Comparison of ENCODE assay signal across 31 cellular contexts in genomic region chr2:145914716-145915115, GRCh38.
"Had no signal": no experiment of that assay in that cellular context is flagged by ENCODE, and none has a peak within 500 bp of the region (broad histone marks: within the 10 kb centered on the region; RNA-seq: fewer than 3 reads in every experiment).

No MANE protein-coding gene starts in this region.

- H3K36me3 Mint-ChIP-seq: activated CD4-positive, alpha-beta memory T cell treated with anti-CD3 and anti-CD28 coated beads for 36 hours; activated naive CD4-positive, alpha-beta T cell treated with anti-CD3 and anti-CD28 coated beads, Interleukin-2, amount 50 U/mL, for 72 hours had no signal

- H3K9me3 Mint-ChIP-seq: activated CD4-positive, alpha-beta memory T cell treated with anti-CD3 and anti-CD28 coated beads for 36 hours; activated CD4-positive, alpha-beta T cell treated with anti-CD3 and anti-CD28 coated beads, Interleukin-2, amount 10 ng/mL, durations not matched to agents 7 days and 5 days; activated naive CD4-positive, alpha-beta T cell treated with anti-CD3 and anti-CD28 coated beads for 36 hours; activated naive CD4-positive, alpha-beta T cell treated with anti-CD3 and anti-CD28 coated beads, Interleukin-2, amount 50 U/mL, for 72 hours; activated T-cell treated with anti-CD3 and anti-CD28 coated beads, Interleukin-2, amount 50 U/mL, for 4 hours; activated T-helper 1 cell treated with anti-CD3 and anti-CD28 coated beads, Interleukin-12 subunit alpha, Interleukin-12 subunit beta, Interleukin-2, Interleukin-4 antibody, amounts not matched to agents 30 ng/mL and 10 ng/mL and 1 ng/mL, durations not matched to agents 14 hours and 24 hours and 36 hours; T-helper 1 cell treated with Interleukin-12 subunit alpha and Interleukin-12 subunit beta and Interleukin-4 antibody, amounts not matched to agents 30 μg/mL and 1 μg/mL, for 36 hours; T-helper 2 cell treated with Interferon-gamma antibody and Interleukin-4, amounts not matched to agents 5 μg/mL and 100 μg/mL, for 36 hours had no signal

- H3K9me2 ChIP-seq: SK-N-SH had no signal

- H3K4me1 ChIP-seq: adrenal gland, body of pancreas, SJCRH30 had no signal

- H3K4me3 Mint-ChIP-seq: activated CD4-positive, alpha-beta memory T cell treated with anti-CD3 and anti-CD28 coated beads for 36 hours; activated CD4-positive, alpha-beta T cell treated with anti-CD3 and anti-CD28 coated beads, Interleukin-2, amount 10 ng/mL, durations not matched to agents 7 days and 5 days; activated naive CD4-positive, alpha-beta T cell treated with anti-CD3 and anti-CD28 coated beads for 36 hours; activated T-cell treated with anti-CD3 and anti-CD28 coated beads, Interleukin-2, amount 50 U/mL, for 4 hours; activated T-helper 1 cell treated with anti-CD3 and anti-CD28 coated beads, Interleukin-12 subunit alpha, Interleukin-12 subunit beta, Interleukin-2, Interleukin-4 antibody, amounts not matched to agents 30 ng/mL and 10 ng/mL and 1 ng/mL, durations not matched to agents 14 hours and 24 hours and 36 hours; T-helper 1 cell treated with Interleukin-12 subunit alpha and Interleukin-12 subunit beta and Interleukin-4 antibody, amounts not matched to agents 30 μg/mL and 1 μg/mL, for 36 hours; T-helper 2 cell treated with Interferon-gamma antibody and Interleukin-4, amounts not matched to agents 5 μg/mL and 100 μg/mL, for 36 hours had no signal

- H3K9ac ChIP-seq: KMS-11, SK-N-SH had no signal

- DNase-seq: activated CD4-positive, alpha-beta memory T cell treated with anti-CD3 and anti-CD28 coated beads for 36 hours; activated CD4-positive, alpha-beta T cell treated with anti-CD3 and anti-CD28 coated beads, Interleukin-2, amount 10 ng/mL, durations not matched to agents 7 days and 5 days; activated CD8-positive, alpha-beta memory T cell treated with anti-CD3 and anti-CD28 coated beads, Interleukin-2, amount 50 U/mL, for 4 hours; activated gamma-delta T cell treated with Interleukin-2 at 50 U/mL for 16 hours; activated naive CD4-positive, alpha-beta T cell treated with anti-CD3 and anti-CD28 coated beads for 36 hours; activated T-cell treated with anti-CD3 and anti-CD28 coated beads for 4 hours; activated T-cell treated with anti-CD3 and anti-CD28 coated beads, Interleukin-2, amount 50 U/mL, for 4 hours; adrenal gland; body of pancreas; caudate nucleus; MM.1S; MV-4-11; NCI-H1092; NCI-H1436 treated with DMSO at 0.1 percent for 48 hours; NCI-H1694 treated with DMSO at 0.1 percent for 48 hours; NCI-H2029; NCI-H345; NCI-H524 treated with DMSO at 0.1 percent for 48 hours; OCI-M1; SHP77; SJCRH30; SK-N-SH had no signal

- H3K9me3 ChIP-seq: adrenal gland, body of pancreas, SJCRH30, SK-N-SH had no signal

- H3K4me2 ChIP-seq: KMS-11, SK-N-SH had no signal

- FAIRE-seq: astrocyte, bronchial epithelial cell, TTC549 had no signal

- H3K27me3 ChIP-seq: adrenal gland, body of pancreas, SJCRH30 had no signal

- H3K4me3 ChIP-seq: adrenal gland, body of pancreas, SJCRH30 had no signal

- ATAC-seq: activated naive CD4-positive, alpha-beta T cell treated with anti-CD3 and anti-CD28 coated beads, Interleukin-2, amount 50 U/mL, for 72 hours; activated T-cell treated with anti-CD3 and anti-CD28 coated beads, Interleukin-2, amount 50 U/mL, for 4 hours; body of pancreas; Panc1 had no signal

- H3K27ac ChIP-seq: adrenal gland, body of pancreas, KMS-11, SJCRH30 had no signal

- H3K4me1 Mint-ChIP-seq: activated CD4-positive, alpha-beta T cell treated with anti-CD3 and anti-CD28 coated beads, Interleukin-2, amount 10 ng/mL, durations not matched to agents 7 days and 5 days had no signal

- H3K27ac Mint-ChIP-seq: activated CD4-positive, alpha-beta memory T cell treated with anti-CD3 and anti-CD28 coated beads for 36 hours; activated CD4-positive, alpha-beta T cell treated with anti-CD3 and anti-CD28 coated beads, Interleukin-2, amount 10 ng/mL, durations not matched to agents 7 days and 5 days; activated naive CD4-positive, alpha-beta T cell treated with anti-CD3 and anti-CD28 coated beads for 36 hours; activated naive CD4-positive, alpha-beta T cell treated with anti-CD3 and anti-CD28 coated beads, Interleukin-2, amount 50 U/mL, for 72 hours; activated T-helper 1 cell treated with anti-CD3 and anti-CD28 coated beads, Interleukin-12 subunit alpha, Interleukin-12 subunit beta, Interleukin-2, Interleukin-4 antibody, amounts not matched to agents 30 ng/mL and 10 ng/mL and 1 ng/mL, durations not matched to agents 14 hours and 24 hours and 36 hours; T-helper 1 cell treated with Interleukin-12 subunit alpha and Interleukin-12 subunit beta and Interleukin-4 antibody, amounts not matched to agents 30 μg/mL and 1 μg/mL, for 36 hours; T-helper 2 cell treated with Interferon-gamma antibody and Interleukin-4, amounts not matched to agents 5 μg/mL and 100 μg/mL, for 36 hours had no signal

- H3K36me3 ChIP-seq: adrenal gland, SJCRH30 had no signal

- H3K27me3 Mint-ChIP-seq: activated CD4-positive, alpha-beta memory T cell treated with anti-CD3 and anti-CD28 coated beads for 36 hours; activated CD4-positive, alpha-beta T cell treated with anti-CD3 and anti-CD28 coated beads, Interleukin-2, amount 10 ng/mL, durations not matched to agents 7 days and 5 days had no signal
